10 cellular contexts compared by ENCODE assay signal in genomic region chr17:50893183-50893993, GRCh38. TPM values are rescaled to one million over a fixed set of nuclear protein-coding genes. Genes with fewer than 3 reads are reported as not detected.
DNase-seq lines count a peak whose midpoint lies in the region; ATAC-seq, FAIRE-seq and TF ChIP-seq lines count a peak whose summit lies in the region.
"Had no signal": no experiment of that assay in that cellular context is flagged by ENCODE, and none has a peak within 500 bp of the region (broad histone marks: within the 10 kb centered on the region; RNA-seq: fewer than 3 reads in every experiment).

No MANE protein-coding gene starts in this region.

- H2AK5ac ChIP-seq in H1 (ENCODE audit: low read depth, low read length) = no peak overlapping the region; the same call in 1 of the 2 replicates
- no peak overlapping the region for H2AK5ac ChIP-seq in trophoblast cell (ENCODE audit: low read length)

- H3K18ac ChIP-seq in H1 (ENCODE audit: extremely low read depth, low read length) (peak overlapping the region; percentile 63), trophoblast cell (ENCODE audit: low read length) (no peak overlapping the region)

- H3K4me2 ChIP-seq in H1 (ENCODE audit: insufficient read depth in 1 of 2, low read depth in 2 of 2, low read length in 2 of 2) (no peak overlapping the region), trophoblast cell (ENCODE audit: low read length) (no peak overlapping the region)

- DNase-seq in heart left ventricle (peak in 1 of 5 donors; percentile 44), right atrium auricular region (ENCODE audit: low spot score) (no peak), H1 (ENCODE audit: low read depth in 1 of 2, low spot score in 2 of 2) (no peak), mucosa of gallbladder (ENCODE audit: low spot score) (peak; percentile 47), vagina (ENCODE audit: extremely low spot score in 2 of 2) (no peak), colonic mucosa (no peak), trophoblast cell (no peak)
- no peak for DNase-seq in activated T-helper 2 cell treated with anti-CD3 and anti-CD28 coated beads, Interferon-gamma antibody, Interleukin-2, Interleukin-4, amounts not matched to agents 10 μg/mL and 5 μg/mL and 100 μg/mL, durations not matched to agents 14 hours and 24 hours and 36 hours (ENCODE audit: low spot score)
- DNase-seq: activated CD8-positive, alpha-beta T cell treated with anti-CD3 and anti-CD28 coated beads, Interleukin-2, amount 10 ng/mL, durations not matched to agents 7 days and 5 days; NCI-H524 had no signal

- no peaks in the 10 kb centered on the region for H3K27me3 ChIP-seq in heart left ventricle
- no peaks in the 10 kb centered on the region for H3K27me3 ChIP-seq in right atrium auricular region
- no peaks in the 10 kb centered on the region for H3K27me3 ChIP-seq in H1 (replicated peaks in 1 of 4; ENCODE audit: control insufficient read depth in 3 of 4, extremely low read depth in 1 of 4, insufficient read depth in 3 of 4, low read length in 3 of 4)
- H3K27me3 ChIP-seq in vagina = no peaks in the 10 kb centered on the region
- no peaks in the 10 kb centered on the region for H3K27me3 ChIP-seq in colonic mucosa
- H3K27me3 ChIP-seq in trophoblast cell (ENCODE audit: insufficient read depth, low read length) = no peaks in the 10 kb centered on the region

- H3K79me1 ChIP-seq in H1 (ENCODE audit: low read depth, low read length) (no peaks in the 10 kb centered on the region), trophoblast cell (ENCODE audit: low read length) (no peaks in the 10 kb centered on the region)

- H2BK120ac ChIP-seq in H1 (replicated peaks; ENCODE audit: low read depth, low read length) (no peak overlapping the region), trophoblast cell (ENCODE audit: insufficient read depth, low read length, poor library complexity) (no peak overlapping the region)

- H3K36me3 Mint-ChIP-seq in activated T-helper 2 cell treated with anti-CD3 and anti-CD28 coated beads, Interferon-gamma antibody, Interleukin-2, Interleukin-4, amounts not matched to agents 10 μg/mL and 5 μg/mL and 100 μg/mL, durations not matched to agents 14 hours and 24 hours and 36 hours (ENCODE audit: low read depth) = no peaks in the 10 kb centered on the region

- intact Hi-C loops in heart left ventricle (cut with DNase I) (no loop called here), vagina (cut with DNase I) (no loop called here), colonic mucosa (cut with DNase I) (no loop called here)
- intact Hi-C loops in activated T-helper 2 cell treated with anti-CD3 and anti-CD28 coated beads, Interferon-gamma antibody, Interleukin-2, Interleukin-4, amounts not matched to agents 10 μg/mL and 5 μg/mL and 100 μg/mL, durations not matched to agents 14 hours and 24 hours and 36 hours (cut with micrococcal nuclease) = no loop called here

- no peak overlapping the region for H4K12ac ChIP-seq in trophoblast cell (ENCODE audit: low read depth, low read length)

- H3K14ac ChIP-seq in H1 (ENCODE audit: insufficient read length) (no peak overlapping the region), trophoblast cell (ENCODE audit: low read length) (no peak overlapping the region)

- TF ChIP-seq CTCF in heart left ventricle (IDR thresholded peaks at IDR 0.05) = no peak
- no peak for TF ChIP-seq CTCF in right atrium auricular region (IDR thresholded peaks at IDR 0.05)
- TF ChIP-seq CTCF in H1 (IDR thresholded peaks at IDR 0.05; ENCODE audit: control extremely low read depth in 1 of 3, insufficient read depth in 1 of 3, low read depth in 1 of 3, low read length in 3 of 3) = no peak
- no peak for TF ChIP-seq CTCF in vagina (IDR thresholded peaks at IDR 0.05)
- no peak for TF ChIP-seq CTCF in colonic mucosa (IDR thresholded peaks at IDR 0.05)

- H4K91ac ChIP-seq in H1 (replicated peaks; ENCODE audit: insufficient read length, low read length) (no peak overlapping the region), trophoblast cell (ENCODE audit: low read depth, low read length) (no peak overlapping the region)

- no peak overlapping the region for H3K4me3 Mint-ChIP-seq in activated T-helper 2 cell treated with anti-CD3 and anti-CD28 coated beads, Interferon-gamma antibody, Interleukin-2, Interleukin-4, amounts not matched to agents 10 μg/mL and 5 μg/mL and 100 μg/mL, durations not matched to agents 14 hours and 24 hours and 36 hours (ENCODE audit: low read depth)
- H3K4me3 Mint-ChIP-seq: activated CD8-positive, alpha-beta T cell treated with anti-CD3 and anti-CD28 coated beads, Interleukin-2, amount 10 ng/mL, durations not matched to agents 7 days and 5 days had no signal

- CTCF ChIA-PET in H1 (lab: Charles Lee; ENCODE audit: partially characterized antibody) = interaction anchor here (1.1 to 1.5 kb wide), 3 partner anchors 16 to 62 kb away, joined by 3 to 4 read pairs (median 3); no protein-coding TSS in a partner anchor

- H3K9ac ChIP-seq in H1 (replicated peaks in 1 of 4; ENCODE audit: extremely low read depth in 1 of 4, low read depth in 3 of 4, low read length in 3 of 4) = no peak overlapping the region
- no peak overlapping the region for H3K9ac ChIP-seq in colonic mucosa (ENCODE audit: low read depth in 2 of 2, low read length in 2 of 2)
- no peak overlapping the region for H3K9ac ChIP-seq in trophoblast cell (ENCODE audit: low read length)

- H4K5ac ChIP-seq in H1 (ENCODE audit: insufficient read length, low read depth, low read length) = no peak overlapping the region

- no peak for FAIRE-seq in H1 (lab: Jason Lieb, UNC)

- H3K79me2 ChIP-seq in H1 (ENCODE audit: control insufficient read depth in 1 of 2, insufficient read depth in 2 of 2, low read length in 2 of 2) = no peaks in the 10 kb centered on the region
- no peaks in the 10 kb centered on the region for H3K79me2 ChIP-seq in trophoblast cell (ENCODE audit: control insufficient read depth, insufficient read depth, low read length, poor library complexity)

- H3K4me1 ChIP-seq in heart left ventricle (peaks cover 0 to 9% (median 0%) of the 10 kb centered on the region in 12 donors), right atrium auricular region (no peaks in the 10 kb centered on the region), H1 (replicated peaks in 1 of 4; ENCODE audit: control insufficient read depth in 3 of 4, insufficient read depth in 4 of 4, low read length in 3 of 4) (peaks cover 8 to 20% (median 15%) of the 10 kb centered on the region in 4 experiments), vagina (no peaks in the 10 kb centered on the region), colonic mucosa (no peaks in the 10 kb centered on the region), trophoblast cell (ENCODE audit: control insufficient read depth in 1 of 2, insufficient read depth in 2 of 2, low read length in 2 of 2) (peaks cover 8 to 10% of the 10 kb centered on the region in 2 experiments)

- H3K9me3 Mint-ChIP-seq in activated T-helper 2 cell treated with anti-CD3 and anti-CD28 coated beads, Interferon-gamma antibody, Interleukin-2, Interleukin-4, amounts not matched to agents 10 μg/mL and 5 μg/mL and 100 μg/mL, durations not matched to agents 14 hours and 24 hours and 36 hours = no peaks in the 10 kb centered on the region

- H3K9me3 ChIP-seq in heart left ventricle = no peaks in the 10 kb centered on the region
- H3K9me3 ChIP-seq in right atrium auricular region = no peaks in the 10 kb centered on the region
- no peaks in the 10 kb centered on the region for H3K9me3 ChIP-seq in H1 (ENCODE audit: insufficient read depth in 2 of 2, low read depth in 1 of 2, low read length in 1 of 2)
- no peaks in the 10 kb centered on the region for H3K9me3 ChIP-seq in vagina
- H3K9me3 ChIP-seq in colonic mucosa = no peaks in the 10 kb centered on the region
- H3K9me3 ChIP-seq in trophoblast cell (ENCODE audit: insufficient read depth, low read depth, low read length) = peaks cover 2% of the 10 kb centered on the region

- no peak for TF ChIP-seq RAD21 in H1 (IDR thresholded peaks at IDR 0.05 in 1 of 2, conservative IDR thresholded peaks at IDR 0.05 in 1 of 2; ENCODE audit: low read depth in 2 of 2, low read length in 2 of 2)

- no peaks in the 10 kb centered on the region for H3K4me1 Mint-ChIP-seq in activated T-helper 2 cell treated with anti-CD3 and anti-CD28 coated beads, Interferon-gamma antibody, Interleukin-2, Interleukin-4, amounts not matched to agents 10 μg/mL and 5 μg/mL and 100 μg/mL, durations not matched to agents 14 hours and 24 hours and 36 hours (ENCODE audit: low read depth)

- no peak for TF ChIP-seq EP300 in H1 (IDR thresholded peaks at IDR 0.05; ENCODE audit: borderline replicate concordance in 1 of 2, low read depth in 2 of 2, low read length in 2 of 2)

- H2BK12ac ChIP-seq in H1 (ENCODE audit: low read depth, low read length) (peak overlapping the region; percentile 89; the same call in 1 of the 2 replicates), trophoblast cell (ENCODE audit: low read length) (no peak overlapping the region)

- peak overlapping the region; percentile 40 for H4K8ac ChIP-seq in H1 (ENCODE audit: extremely low read depth, insufficient read depth, low read length)
- no peak overlapping the region for H4K8ac ChIP-seq in trophoblast cell (ENCODE audit: low read depth, low read length)

- no peak overlapping the region for H3K27ac Mint-ChIP-seq in activated T-helper 2 cell treated with anti-CD3 and anti-CD28 coated beads, Interferon-gamma antibody, Interleukin-2, Interleukin-4, amounts not matched to agents 10 μg/mL and 5 μg/mL and 100 μg/mL, durations not matched to agents 14 hours and 24 hours and 36 hours
- H3K27ac Mint-ChIP-seq: activated CD8-positive, alpha-beta T cell treated with anti-CD3 and anti-CD28 coated beads, Interleukin-2, amount 10 ng/mL, durations not matched to agents 7 days and 5 days had no signal

- H3K23me2 ChIP-seq in H1 (ENCODE audit: low read depth, low read length) = no peaks in the 10 kb centered on the region

- no peak overlapping the region for H3K23ac ChIP-seq in H1 (ENCODE audit: insufficient read length)
- H3K23ac ChIP-seq in trophoblast cell (ENCODE audit: low read length) = no peak overlapping the region

- no peak for TF ChIP-seq POLR2A in heart left ventricle (IDR thresholded peaks at IDR 0.05)
- TF ChIP-seq POLR2A in H1 (IDR thresholded peaks at IDR 0.05; ENCODE audit: control extremely low read depth in 1 of 2, low read depth in 2 of 2, low read length in 2 of 2) = no peak
- no peak for TF ChIP-seq POLR2A in vagina (IDR thresholded peaks at IDR 0.05)

- POLR2A ChIA-PET in H1 (lab: Charles Lee; ENCODE audit: partially characterized antibody) = interaction anchor here (0.7 to 2.6 kb wide), 5 partner anchors 12 to 148 kb away, joined by 3 to 18 read pairs (median 3); partner anchors contain the start of gene TOB1

- H4K20me1 ChIP-seq in H1 (replicated peaks in 1 of 2; ENCODE audit: control insufficient read depth in 1 of 2, insufficient read depth in 2 of 2, low read length in 2 of 2) = no peaks in the 10 kb centered on the region

- H3K36me3 ChIP-seq in heart left ventricle = no peaks in the 10 kb centered on the region
- H3K36me3 ChIP-seq in right atrium auricular region = no peaks in the 10 kb centered on the region
- no peaks in the 10 kb centered on the region for H3K36me3 ChIP-seq in H1 (ENCODE audit: control insufficient read depth in 2 of 4, insufficient read depth in 4 of 4, low read length in 3 of 4)
- H3K36me3 ChIP-seq in vagina = no peaks in the 10 kb centered on the region
- H3K36me3 ChIP-seq in colonic mucosa = no peaks in the 10 kb centered on the region
- H3K36me3 ChIP-seq in trophoblast cell (ENCODE audit: control insufficient read depth in 1 of 2, insufficient read depth in 2 of 2, low read length in 2 of 2) = no peaks in the 10 kb centered on the region

- H3K4me3 ChIP-seq in heart left ventricle = no peak overlapping the region
- H3K4me3 ChIP-seq in right atrium auricular region = no peak overlapping the region
- H3K4me3 ChIP-seq in H1 (ENCODE audit: extremely low read depth in 1 of 4, insufficient read depth in 2 of 4, low read depth in 3 of 4, low read length in 4 of 4) = no peak overlapping the region
- no peak overlapping the region for H3K4me3 ChIP-seq in vagina
- H3K4me3 ChIP-seq in colonic mucosa = no peak overlapping the region
- H3K4me3 ChIP-seq in trophoblast cell (ENCODE audit: low read depth, low read length) = no peak overlapping the region

- 84 to 87% (median 86%) methylated on average over 25 to 28 of the region's 28 CpGs for WGBS in heart left ventricle, 4 donors
- WGBS in H1 (ENCODE audit: extremely low coverage in 1 of 2, insufficient coverage in 1 of 2, insufficient read length in 1 of 2, insufficient replicate concordance in 2 of 2, low coverage in 1 of 2, low lambda C conversion rate in 2 of 2, missing lambda C conversion rate in 1 of 2), 2 experiments = 88% methylated on average over 28 of the region's 28 CpGs; no CpG with 5 or more reads in 1 of the 2 experiments
- no CpG with 5 or more reads among the region's 28 CpGs for WGBS in trophoblast cell (ENCODE audit: extremely low coverage, insufficient coverage, insufficient read length)

- peak overlapping the region; percentile 72; the same call in 1 of the 2 replicates for H2BK20ac ChIP-seq in H1 (ENCODE audit: low read length)

- H3K27ac ChIP-seq in heart left ventricle (peak overlapping the region in 1 of 12 donors; percentile 76), right atrium auricular region (no peak overlapping the region), H1 (ENCODE audit: low read depth, low read length) (no peak overlapping the region), vagina (peak overlapping the region; percentile 60), colonic mucosa (no peak overlapping the region), trophoblast cell (ENCODE audit: low read depth, low read length) (no peak overlapping the region)

- no peak overlapping the region for H3K56ac ChIP-seq in H1 (replicated peaks; ENCODE audit: insufficient read length, low read depth, low read length)

- peaks cover 30% of the 10 kb centered on the region for H3K27me3 Mint-ChIP-seq in activated T-helper 2 cell treated with anti-CD3 and anti-CD28 coated beads, Interferon-gamma antibody, Interleukin-2, Interleukin-4, amounts not matched to agents 10 μg/mL and 5 μg/mL and 100 μg/mL, durations not matched to agents 14 hours and 24 hours and 36 hours (ENCODE audit: low read depth)

- H3K4ac ChIP-seq in H1 (replicated peaks; ENCODE audit: insufficient read length, low read depth, low read length) = no peak overlapping the region
- H3K4ac ChIP-seq in trophoblast cell (ENCODE audit: low read depth, low read length) = no peak overlapping the region

- H2AFZ ChIP-seq in H1 (ENCODE audit: low read length) (peak overlapping the region; percentile 96), trophoblast cell (ENCODE audit: insufficient read depth, low read length, poor library complexity) (no peak overlapping the region)

- peak in 3 of 4 donors; percentile 41 to 65 (median 49) for ATAC-seq in heart left ventricle
- ATAC-seq: activated CD8-positive, alpha-beta T cell treated with anti-CD3 and anti-CD28 coated beads, Interleukin-2, amount 10 ng/mL, durations not matched to agents 7 days and 5 days had no signal

- peak overlapping the region; percentile 19; the same call in 1 of the 2 replicates for H2BK15ac ChIP-seq in H1 (ENCODE audit: low read length)

- H2BK5ac ChIP-seq in H1 (ENCODE audit: low read depth, low read length) (no peak overlapping the region; the same call in 1 of the 2 replicates), trophoblast cell (ENCODE audit: low read depth, low read length, poor library complexity) (no peak overlapping the region)

RNA-seq across cellular contexts. Expression of gene TOB1, which starts 27.2 kb away (rescaled TPM):
- total RNA-seq in heart left ventricle (100 to 1,000 TPM in 4 of 9 donors, 10 to 100 TPM in 5; 38.3 to 136 (median 88.7) TPM), right atrium auricular region (10 to 100 TPM; 29.0 to 31.0 TPM), mucosa of gallbladder (134 TPM), vagina (74.4 TPM), colonic mucosa (100 to 1,000 TPM; 116 to 169 TPM)
- polyA plus RNA-seq in heart left ventricle (10 to 100 TPM; 22.2 to 34.2 TPM), H1 (2011; rRNA removed) (9.7 and 14.4 TPM in 2 replicates)
- total RNA-seq in H1 (2021; fragmentation: NEBNext Ultra II Directional; extraction: Animal tissue kit (Norgen Biotek cat#: 25700)) = 20.8 and 26.7 TPM in 2 replicates
- polyA plus RNA-seq in H1 (2011; cell fraction: cytosol; rRNA removed) = 12.0 TPM
- 17.7 TPM for polyA plus RNA-seq in H1 (2011; cell fraction: nucleus; rRNA removed)
- 24.8 to 32.2 TPM (median 27.7 TPM) in 4 replicates for polyA plus RNA-seq in H1 (2012, experiment 1 of 2)
- 5.9 TPM for polyA plus RNA-seq in H1 (2012, experiment 2 of 2)
- 21.6 TPM for polyA plus RNA-seq in H1 (2013, experiment 1 of 2)
- polyA plus RNA-seq in H1 (2013, experiment 2 of 2) = 22.3 TPM
- polyA minus RNA-seq in H1 (2011; rRNA and poly(A)+ RNA removed) = 22.6 and 27.7 TPM in 2 replicates
- polyA minus RNA-seq in H1 (2011; cell fraction: cytosol; rRNA and poly(A)+ RNA removed) = 22.5 TPM
- 52.2 TPM for polyA minus RNA-seq in H1 (2011; cell fraction: nucleus; rRNA and poly(A)+ RNA removed)
- total RNA-seq in activated T-helper 2 cell treated with anti-CD3 and anti-CD28 coated beads, Interferon-gamma antibody, Interleukin-2, Interleukin-4, amounts not matched to agents 10 μg/mL and 5 μg/mL and 100 μg/mL, durations not matched to agents 14 hours and 24 hours and 36 hours = 28.5 and 28.9 TPM in 2 replicates
- polyA plus RNA-seq in trophoblast cell (2013) = 25.0 and 26.0 TPM in 2 replicates

RNA-seq across cellular contexts. Expression of gene WFIKKN2, which starts 58.0 kb away (rescaled TPM):
- under 1 TPM in 7 of 9 donors, not detected in 2; 0.12 to 0.75 (median 0.29) TPM for total RNA-seq in heart left ventricle
- polyA plus RNA-seq in heart left ventricle = under 1 TPM; 0.08 to 0.23 TPM
- total RNA-seq in right atrium auricular region = under 1 TPM; 0.26 to 0.31 TPM
- 0.07 TPM in 1 of 2 replicates, not detected in the other for total RNA-seq in H1 (2021; fragmentation: NEBNext Ultra II Directional; extraction: Animal tissue kit (Norgen Biotek cat#: 25700))
- polyA plus RNA-seq in H1 (2011; rRNA removed) = 0.30 and 0.33 TPM in 2 replicates
- polyA plus RNA-seq in H1 (2011; cell fraction: cytosol; rRNA removed) = 0.30 TPM
- polyA plus RNA-seq in H1 (2011; cell fraction: nucleus; rRNA removed) = 0.29 TPM
- 0.10 to 0.39 TPM (median 0.29 TPM) in 4 replicates for polyA plus RNA-seq in H1 (2012, experiment 1 of 2)
- 0.22 TPM for polyA plus RNA-seq in H1 (2012, experiment 2 of 2)
- 0.10 TPM for polyA plus RNA-seq in H1 (2013, experiment 1 of 2)
- 0.06 TPM for polyA plus RNA-seq in H1 (2013, experiment 2 of 2)
- 0.19 and 0.39 TPM in 2 replicates for polyA minus RNA-seq in H1 (2011; rRNA and poly(A)+ RNA removed)
- polyA minus RNA-seq in H1 (2011; cell fraction: cytosol; rRNA and poly(A)+ RNA removed) = 0.29 TPM
- not detected for polyA minus RNA-seq in H1 (2011; cell fraction: nucleus; rRNA and poly(A)+ RNA removed)
- 0.63 TPM for total RNA-seq in mucosa of gallbladder
- total RNA-seq in vagina = 0.49 TPM
- under 1 TPM; 0.10 to 0.13 TPM for total RNA-seq in colonic mucosa
- total RNA-seq in activated T-helper 2 cell treated with anti-CD3 and anti-CD28 coated beads, Interferon-gamma antibody, Interleukin-2, Interleukin-4, amounts not matched to agents 10 μg/mL and 5 μg/mL and 100 μg/mL, durations not matched to agents 14 hours and 24 hours and 36 hours = not detected in 2 replicates
- polyA plus RNA-seq in trophoblast cell (2013) = not detected in 2 replicates
- total RNA-seq: activated CD8-positive, alpha-beta T cell treated with anti-CD3 and anti-CD28 coated beads, Interleukin-2, amount 10 ng/mL, durations not matched to agents 7 days and 5 days had no signal
